9 cellular contexts compared by ENCODE assay signal in the genomic region with DNA sequence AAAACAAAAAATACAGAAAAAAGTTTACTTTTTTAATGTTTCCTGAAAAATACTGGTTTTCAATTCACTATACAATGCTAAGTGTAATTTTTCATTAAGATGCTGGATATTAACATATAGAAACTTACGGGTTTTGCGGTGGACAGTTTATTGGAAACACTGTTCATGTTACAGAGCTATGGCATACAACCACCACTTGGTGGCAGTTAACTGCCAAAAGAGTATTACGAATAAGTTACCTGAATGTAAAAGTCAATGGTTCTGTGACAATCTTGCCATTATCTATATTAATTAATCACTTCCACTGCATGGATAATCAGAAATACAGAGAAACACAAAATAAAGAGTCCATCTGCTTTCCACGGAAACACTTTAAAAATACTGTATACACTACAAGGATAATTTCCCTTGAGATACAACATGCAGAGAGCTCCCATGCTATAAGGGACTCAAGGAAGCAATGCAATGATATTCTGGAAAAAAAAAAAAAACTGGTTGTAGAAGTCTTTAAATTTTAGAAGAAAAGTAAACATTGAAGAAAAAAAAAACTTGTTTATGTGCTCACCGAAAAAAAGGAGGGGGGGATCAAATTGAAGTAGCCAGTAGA.
A peak's percentile ranks its signal among the peaks of the same experiment; 100 is the strongest.
DNase-seq lines count a peak whose midpoint lies in the region; ATAC-seq and TF ChIP-seq lines count a peak whose summit lies in the region.
"Had no signal": no experiment of that assay in that cellular context is flagged by ENCODE, and none has a peak within 500 bp of the region (broad histone marks: within the 10 kb centered on the region; RNA-seq: fewer than 3 reads in every experiment).

No MANE protein-coding gene starts in this region.

- no peaks in the 10 kb centered on the region for H3K36me3 Mint-ChIP-seq in activated naive CD8-positive, alpha-beta T cell treated with anti-CD3 and anti-CD28 coated beads, Interleukin-2, amount 50 U/mL, for 24 hours (ENCODE audit: low read depth)
- no peaks in the 10 kb centered on the region for H3K36me3 Mint-ChIP-seq in activated naive CD8-positive, alpha-beta T cell treated with anti-CD3 and anti-CD28 coated beads for 36 hours

- no peak for TF ChIP-seq EP300 in ovary (IDR thresholded peaks at IDR 0.05)

- H3K4me3 ChIP-seq in ovary: no peak overlapping the region

- ATAC-seq in activated naive CD8-positive, alpha-beta T cell treated with anti-CD3 and anti-CD28 coated beads, Interleukin-2, amount 50 U/mL, for 24 hours: peak; percentile 59
- ATAC-seq in GM21381 (IDR thresholded peaks at IDR 0.05; ENCODE audit: unreplicated experiment): peak; percentile 92
- ATAC-seq in HG03469 (IDR thresholded peaks at IDR 0.05; ENCODE audit: unreplicated experiment): peak; percentile 90

- 32 to 39% (median 34%) methylated on average over 5 of the region's 5 CpGs for WGBS in ovary, 3 donors

- H3K9me3 ChIP-seq in ovary: no peaks in the 10 kb centered on the region

- H3K27me3 Mint-ChIP-seq in activated naive CD8-positive, alpha-beta T cell treated with anti-CD3 and anti-CD28 coated beads, Interleukin-2, amount 50 U/mL, for 24 hours: no peaks in the 10 kb centered on the region
- H3K27me3 Mint-ChIP-seq in activated naive CD8-positive, alpha-beta T cell treated with anti-CD3 and anti-CD28 coated beads for 36 hours: no peaks in the 10 kb centered on the region

- intact Hi-C loops in ovary (cut with DNase I): no loop called here

- TF ChIP-seq POLR2A in erythroblast (IDR thresholded peaks at IDR 0.05; ENCODE audit: low read length) (no peak), ovary (IDR thresholded peaks at IDR 0.05) (no peak)

- no peaks in the 10 kb centered on the region for H3K36me3 ChIP-seq in ovary

- peak in 2 of 3 donors; percentile 26 to 34 for TF ChIP-seq CTCF in ovary (IDR thresholded peaks at IDR 0.05)

- H3K4me3 Mint-ChIP-seq in activated naive CD8-positive, alpha-beta T cell treated with anti-CD3 and anti-CD28 coated beads, Interleukin-2, amount 50 U/mL, for 24 hours: no peak overlapping the region
- no peak overlapping the region for H3K4me3 Mint-ChIP-seq in activated naive CD8-positive, alpha-beta T cell treated with anti-CD3 and anti-CD28 coated beads for 36 hours

- DNase-seq in activated naive CD8-positive, alpha-beta T cell treated with anti-CD3 and anti-CD28 coated beads, Interleukin-2, amount 50 U/mL, for 24 hours: peak; percentile 4
- DNase-seq in activated naive CD8-positive, alpha-beta T cell treated with anti-CD3 and anti-CD28 coated beads for 36 hours: no peak
- DNase-seq in SK-N-DZ (ENCODE audit: low spot score): peak; percentile 13
- peak; percentile 3 to 27 for DNase-seq in erythroblast (lab: John Stamatoyannopoulos, UW)
- DNase-seq in ovary: no peak
- DNase-seq in 8988T: no peak

- no peak overlapping the region for H3K27ac Mint-ChIP-seq in activated naive CD8-positive, alpha-beta T cell treated with anti-CD3 and anti-CD28 coated beads, Interleukin-2, amount 50 U/mL, for 24 hours
- no peak overlapping the region for H3K27ac Mint-ChIP-seq in activated naive CD8-positive, alpha-beta T cell treated with anti-CD3 and anti-CD28 coated beads for 36 hours

- no peaks in the 10 kb centered on the region for H3K4me1 ChIP-seq in ovary (ENCODE audit: insufficient read depth)

- H3K4me1 Mint-ChIP-seq in activated naive CD8-positive, alpha-beta T cell treated with anti-CD3 and anti-CD28 coated beads, Interleukin-2, amount 50 U/mL, for 24 hours: no peaks in the 10 kb centered on the region
- peaks cover 11% of the 10 kb centered on the region for H3K4me1 Mint-ChIP-seq in activated naive CD8-positive, alpha-beta T cell treated with anti-CD3 and anti-CD28 coated beads for 36 hours

- H3K27me3 ChIP-seq in ovary: no peaks in the 10 kb centered on the region

- H3K27ac ChIP-seq in ovary: no peak overlapping the region
- H3K27ac ChIP-seq: epithelial cell of prostate had no signal

- no peaks in the 10 kb centered on the region for H3K9me3 Mint-ChIP-seq in activated naive CD8-positive, alpha-beta T cell treated with anti-CD3 and anti-CD28 coated beads, Interleukin-2, amount 50 U/mL, for 24 hours
- H3K9me3 Mint-ChIP-seq in activated naive CD8-positive, alpha-beta T cell treated with anti-CD3 and anti-CD28 coated beads for 36 hours: no peaks in the 10 kb centered on the region

Comparison
In these comparisons a context has a peak if more than half of its experiments do, and no peak if none do; other contexts are left out.
1. DNase-seq: peak in activated naive CD8-positive, alpha-beta T cell treated with anti-CD3 and anti-CD28 coated beads, Interleukin-2, amount 50 U/mL, for 24 hours (single experiment), SK-N-DZ (single experiment) and erythroblast (2 of 2); none in activated naive CD8-positive, alpha-beta T cell treated with anti-CD3 and anti-CD28 coated beads for 36 hours (single experiment), ovary (0 of 5) and 8988T (single experiment).
2. Peak in every context shown above with its lines, with median percentiles within 50 percentile points of each other: ATAC-seq.